Comparison of ENCODE assay signal across 13 cellular contexts in genomic region chr22:46091277-46091977, GRCh38. TPM values are rescaled to one million over a fixed set of nuclear protein-coding genes. Genes with fewer than 3 reads are reported as not detected.
DNase-seq lines count a peak whose midpoint lies in the region; ATAC-seq and TF ChIP-seq lines count a peak whose summit lies in the region.
"Had no signal": no experiment of that assay in that cellular context is flagged by ENCODE, and none has a peak within 500 bp of the region (broad histone marks: within the 10 kb centered on the region; RNA-seq: fewer than 3 reads in every experiment).

No MANE protein-coding gene starts in this region.

- no TSS peak for BruUV-seq in Calu3 (replicated peaks; lab: Mats Ljungman, UMichigan)

- DNase-seq in Calu3 (no peak), right cardiac atrium (peak in 2 of 3 donors; percentile 43 to 52), KG1 (lab: John Stamatoyannopoulos, UW) (no peak), SHP77 treated with DMSO at 0.1 percent for 48 hours (lab: John Stamatoyannopoulos, UW) (no peak)
- DNase-seq: GF-D8, MV-4-11, WERI-Rb-1 had no signal

- H3K4me3 ChIP-seq in right cardiac atrium (ENCODE audit: low read length) (no peak overlapping the region), skeletal muscle satellite cell (ENCODE audit: low read length) (peak overlapping the region; percentile 98)
- H3K4me3 ChIP-seq: BLaER1 treated with 17β-estradiol and CSF1 and Interleukin-3, amounts not matched to agents 10 nM and 100 nM had no signal

- peak overlapping the region; percentile 99 for H3K9ac ChIP-seq in skeletal muscle satellite cell (ENCODE audit: low read depth, low read length)

- peak overlapping the region; percentile 96 for H3K27ac ChIP-seq in right cardiac atrium (ENCODE audit: low read length)
- H3K27ac ChIP-seq: HL-60 had no signal

- 73% methylated on average over 19 of the region's 19 CpGs for WGBS in right cardiac atrium

- peaks cover 84% of the 10 kb centered on the region for H3K36me3 Mint-ChIP-seq in Calu3 (ENCODE audit: insufficient read depth, unreplicated experiment)
- peaks cover 6% of the 10 kb centered on the region for H3K36me3 Mint-ChIP-seq in brain

- H3K4me1 ChIP-seq in right cardiac atrium (ENCODE audit: control insufficient read depth, insufficient read depth, low read length) (peaks cover 48% of the 10 kb centered on the region), skeletal muscle satellite cell (ENCODE audit: control insufficient read depth, insufficient read depth, low read length) (peaks cover 92% of the 10 kb centered on the region)

- intact Hi-C loops in Calu3 (cut with micrococcal nuclease; ENCODE audit: unreplicated experiment), result no loop called here
- intact Hi-C loops in right cardiac atrium (cut with DNase I), result no loop called here

- no peaks in the 10 kb centered on the region for H3K9me3 Mint-ChIP-seq in Calu3 (ENCODE audit: low read depth, unreplicated experiment)
- no peaks in the 10 kb centered on the region for H3K9me3 Mint-ChIP-seq in brain

- CTCF ChIA-PET in Calu3 (lab: Charles Lee), result no interaction called here

- ATAC-seq in right cardiac atrium (no peak), GM21360 (IDR thresholded peaks at IDR 0.05; ENCODE audit: unreplicated experiment) (no peak), GM21526 (IDR thresholded peaks at IDR 0.05; ENCODE audit: low FRiP score, unreplicated experiment) (no peak)

- TF ChIP-seq CTCF in Calu3 (IDR thresholded peaks at IDR 0.05; ENCODE audit: unreplicated experiment), result no peak
- no peak for TF ChIP-seq CTCF in brain (conservative IDR thresholded peaks at IDR 0.05)

- H3K27ac Mint-ChIP-seq in Calu3 (ENCODE audit: unreplicated experiment), result peak overlapping the region; percentile 66
- peak overlapping the region in 3 of 5 experiments; percentile 26 to 74 (median 65) for H3K27ac Mint-ChIP-seq in brain

- no peaks in the 10 kb centered on the region for H3K27me3 Mint-ChIP-seq in Calu3 (ENCODE audit: unreplicated experiment)
- no peaks in the 10 kb centered on the region for H3K27me3 Mint-ChIP-seq in brain

- H3K4me1 Mint-ChIP-seq in Calu3 (ENCODE audit: low read depth, unreplicated experiment), result peaks cover 45% of the 10 kb centered on the region
- peaks cover 18% of the 10 kb centered on the region for H3K4me1 Mint-ChIP-seq in brain

- H3K27me3 ChIP-seq in right cardiac atrium (ENCODE audit: control insufficient read depth, insufficient read depth), result no peaks in the 10 kb centered on the region
- H3K27me3 ChIP-seq in skeletal muscle satellite cell (ENCODE audit: control insufficient read depth, insufficient read depth, low read length), result no peaks in the 10 kb centered on the region
- H3K27me3 ChIP-seq: BLaER1 treated with 17β-estradiol and CSF1 and Interleukin-3, amounts not matched to agents 10 nM and 100 nM had no signal

- peak overlapping the region; percentile 99 for H3K4me2 ChIP-seq in skeletal muscle satellite cell (ENCODE audit: low read length)
- H3K4me2 ChIP-seq: BLaER1 treated with 17β-estradiol and CSF1 and Interleukin-3, amounts not matched to agents 10 nM and 100 nM had no signal

- peaks cover 89% of the 10 kb centered on the region for H3K36me3 ChIP-seq in skeletal muscle satellite cell (ENCODE audit: insufficient read depth, low read length)
- H3K36me3 ChIP-seq: WERI-Rb-1 had no signal

- H3K9me3 ChIP-seq in right cardiac atrium (ENCODE audit: control insufficient read depth, low read length) (no peaks in the 10 kb centered on the region), skeletal muscle satellite cell (replicated peaks; ENCODE audit: low read length) (no peaks in the 10 kb centered on the region)
- H3K9me3 ChIP-seq: BLaER1 treated with 17β-estradiol and CSF1 and Interleukin-3, amounts not matched to agents 10 nM and 100 nM had no signal

- no peak overlapping the region for H3K4me3 Mint-ChIP-seq in Calu3 (ENCODE audit: low read depth, unreplicated experiment)
- no peak overlapping the region for H3K4me3 Mint-ChIP-seq in brain

RNA-seq across cellular contexts. Expression of gene PPARA, which starts 58.9 kb away (rescaled TPM):
- total RNA-seq in Calu3 (2022) (22.7 and 31.5 TPM in 2 replicates), right cardiac atrium (10 to 100 TPM; 63.6 to 85.2 (median 72.7) TPM)
- polyA plus RNA-seq in brain (ENCODE audit: insufficient read depth, low read depth, low replicate concordance) (8.4 TPM), right cardiac atrium (22.9 TPM)
- total RNA-seq in skeletal muscle satellite cell (2012; rRNA removed), result 9.0 and 14.2 TPM in 2 replicates

Comparison
In these comparisons a context has a peak if more than half of its experiments do, and no peak if none do; other contexts are left out.
1. DNase-seq: peak in right cardiac atrium (2 of 3); none in Calu3 (single experiment), KG1 (single experiment) and SHP77 treated with DMSO at 0.1 percent for 48 hours (single experiment).